In the genomic region with DNA sequence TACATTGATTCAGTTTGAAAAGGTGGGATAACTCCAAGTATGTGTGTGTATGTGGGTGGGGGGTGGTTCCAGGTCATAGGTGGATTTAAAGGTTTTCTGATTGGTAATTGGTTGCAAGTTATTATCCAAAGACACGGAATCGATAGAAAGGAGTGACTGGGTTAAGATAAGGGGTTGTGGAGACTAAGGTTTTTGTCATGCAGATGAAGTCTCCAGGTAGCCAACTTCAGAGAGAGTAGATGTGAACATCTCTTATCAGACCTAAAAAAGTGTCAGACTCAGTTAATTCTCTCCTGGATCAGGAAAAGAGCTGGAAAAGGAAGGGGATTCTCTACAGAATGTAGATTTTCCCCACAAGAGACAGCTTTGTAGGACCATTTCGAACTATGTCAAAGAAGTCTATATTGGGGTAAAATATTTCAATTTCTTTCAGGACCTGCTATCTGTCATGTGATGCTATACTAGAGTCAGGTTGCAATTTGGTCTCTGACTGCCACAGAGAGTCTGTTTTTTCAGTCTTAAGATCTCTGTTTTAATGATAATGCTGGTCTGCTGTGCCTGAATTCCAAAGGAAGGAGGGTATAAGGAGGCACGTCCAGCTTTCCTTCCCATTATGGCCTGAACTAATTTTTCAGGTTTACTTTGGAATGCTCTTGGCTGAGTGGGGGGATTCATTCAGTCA, we compare ENCODE assay signal across 27 cellular contexts. TPM values are rescaled to one million over a fixed set of nuclear protein-coding genes. Genes with fewer than 3 reads are reported as not detected.
"Had no signal": no experiment of that assay in that cellular context is flagged by ENCODE, and none has a peak within 500 bp of the region (broad histone marks: within the 10 kb centered on the region; RNA-seq: fewer than 3 reads in every experiment).

No MANE protein-coding gene starts in this region.

- H3K27me3 ChIP-seq: uterus had no signal

- H3K4me3 Mint-ChIP-seq: dendritic cell treated with granulocyte-macrophage colony-stimulating factor and Interleukin-4, amounts not matched to agents 40 ng/mL and 50 ng/mL, for 4 days; effector memory CD8-positive, alpha-beta T cell; naive thymus-derived CD4-positive, alpha-beta T cell; nephron progenitor cell; stimulated activated memory B cell treated with anti-CD40 and anti-IgM and Interleukin-4, amounts not matched to agents 10 μg/mL and 1 μg/mL and 100 μg/mL, for 72 hours; stimulated activated naive CD8-positive, alpha-beta T cell treated with anti-CD3 and anti-CD28 coated beads, Interleukin-15, Interleukin-2, amounts not matched to agents 100 ng/mL and 50 ng/mL, for 24 hours had no signal

- H3K4me1 ChIP-seq: uterus had no signal

- ATAC-seq: effector memory CD8-positive, alpha-beta T cell; left colon; left ventricle myocardium superior; naive thymus-derived CD4-positive, alpha-beta T cell; psoas muscle; sciatic nerve; stimulated activated memory B cell treated with anti-CD40 and anti-IgM and Interleukin-4, amounts not matched to agents 10 μg/mL and 1 μg/mL and 100 μg/mL, for 72 hours had no signal

- H3K9me3 ChIP-seq: esophagus squamous epithelium, psoas muscle, spleen, tibial artery, upper lobe of left lung, uterus had no signal

- H3K4me3 ChIP-seq: esophagus squamous epithelium, psoas muscle, spleen, tibial artery, upper lobe of left lung, uterus had no signal

- DNase-seq: effector memory CD8-positive, alpha-beta T cell; esophagus squamous epithelium; foreskin fibroblast; left colon; left ventricle myocardium superior; naive thymus-derived CD4-positive, alpha-beta T cell; nephron progenitor cell; psoas muscle; spleen; stimulated activated CD4-positive, alpha-beta T cell treated with anti-CD3 and anti-CD28 coated beads, Interleukin-15, amount 100 ng/mL, for 24 hours; stimulated activated CD4-positive, alpha-beta T cell treated with anti-CD3 and anti-CD28 coated beads, Interleukin-1b, Interleukin-23, amount 100 ng/mL, for 48 hours; stimulated activated CD4-positive, alpha-beta T cell treated with anti-CD3 and anti-CD28 coated beads, Interleukin-4, amount 100 ng/mL, for 24 hours; tibial artery; upper lobe of left lung; uterus had no signal

- H3K27ac ChIP-seq: esophagus squamous epithelium, psoas muscle, spleen, tibial artery, upper lobe of left lung, uterus had no signal

- H3K36me3 Mint-ChIP-seq: naive thymus-derived CD4-positive, alpha-beta T cell; stimulated activated memory B cell treated with anti-CD40 and anti-IgM and Interleukin-4, amounts not matched to agents 10 μg/mL and 1 μg/mL and 100 μg/mL, for 72 hours had no signal

- H3K36me3 ChIP-seq: esophagus squamous epithelium, spleen, tibial artery, upper lobe of left lung, uterus had no signal

- H3K9me3 Mint-ChIP-seq: dendritic cell treated with granulocyte-macrophage colony-stimulating factor and Interleukin-4, amounts not matched to agents 40 ng/mL and 50 ng/mL, for 4 days; effector memory CD8-positive, alpha-beta T cell; naive thymus-derived CD4-positive, alpha-beta T cell; nephron progenitor cell; stimulated activated memory B cell treated with anti-CD40 and anti-IgM and Interleukin-4, amounts not matched to agents 10 μg/mL and 1 μg/mL and 100 μg/mL, for 72 hours; stimulated activated naive CD8-positive, alpha-beta T cell treated with anti-CD3 and anti-CD28 coated beads, Interleukin-15, Interleukin-2, amounts not matched to agents 100 ng/mL and 50 ng/mL, for 24 hours had no signal

- H3K27ac Mint-ChIP-seq: dendritic cell treated with granulocyte-macrophage colony-stimulating factor and Interleukin-4, amounts not matched to agents 40 ng/mL and 50 ng/mL, for 4 days; effector memory CD8-positive, alpha-beta T cell; nephron progenitor cell; stimulated activated memory B cell treated with anti-CD40 and anti-IgM and Interleukin-4, amounts not matched to agents 10 μg/mL and 1 μg/mL and 100 μg/mL, for 72 hours; stimulated activated naive CD8-positive, alpha-beta T cell treated with anti-CD3 and anti-CD28 coated beads, Interleukin-15, Interleukin-2, amounts not matched to agents 100 ng/mL and 50 ng/mL, for 24 hours had no signal

RNA-seq across cellular contexts. Expression of gene C7orf57, which starts 3.6 kb away (rescaled TPM):
- total RNA-seq: epithelial cell of proximal tubule, kidney epithelial cell, left colon, left ventricle myocardium superior, lung microvascular endothelial cell, mesenteric fat pad, mononuclear cell, psoas muscle, sciatic nerve, skeletal muscle tissue, spleen had no signal

RNA-seq across cellular contexts. Expression of gene SUN3, which starts 10.0 kb away (rescaled TPM):
- total RNA-seq: epithelial cell of proximal tubule, esophagus squamous epithelium, kidney epithelial cell, left colon, left ventricle myocardium superior, lung microvascular endothelial cell, mesenteric fat pad, omental fat pad, sciatic nerve, skeletal muscle tissue, spleen, temporal lobe, upper lobe of left lung, uterus had no signal
- polyA plus RNA-seq: spleen had no signal
